32 cellular contexts compared by ENCODE assay signal in the genomic region with DNA sequence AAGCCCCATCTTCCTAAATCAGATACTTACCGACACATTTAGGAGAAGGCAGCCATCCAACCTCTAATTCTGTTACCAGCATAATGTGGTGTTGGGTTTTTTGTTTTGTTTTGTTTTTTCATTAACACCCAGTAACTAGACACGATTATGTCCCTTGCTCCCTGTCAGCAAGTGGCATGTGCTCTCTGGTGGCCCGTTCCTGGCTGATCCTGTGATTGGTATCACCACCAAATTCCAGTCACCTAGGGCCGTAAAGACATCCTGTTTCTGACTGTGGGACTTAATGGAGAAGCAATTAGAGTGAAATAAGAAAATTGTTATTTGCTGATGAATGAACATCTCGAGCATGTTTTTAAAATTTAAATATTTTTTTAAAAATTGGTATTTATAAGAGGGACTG. TPM values are rescaled to one million over a fixed set of nuclear protein-coding genes. Genes with fewer than 3 reads are reported as not detected.
"Had no signal": no experiment of that assay in that cellular context is flagged by ENCODE, and none has a peak within 500 bp of the region (broad histone marks: within the 10 kb centered on the region; RNA-seq: fewer than 3 reads in every experiment).

No MANE protein-coding gene starts in this region.

- H3K4me3 Mint-ChIP-seq: nephron progenitor cell had no signal

- H3K27ac Mint-ChIP-seq: nephron progenitor cell had no signal

- ATAC-seq: foreskin keratinocyte; gastroesophageal sphincter; heart left ventricle; left lung; naive thymus-derived CD8-positive, alpha-beta T cell; pancreas had no signal

- DNase-seq: dermis blood vessel endothelial cell; effector memory CD4-positive, alpha-beta T cell; foreskin keratinocyte; heart left ventricle; kidney; nephron progenitor cell; nucleus accumbens; pancreas; right lobe of liver; small intestine; stimulated activated CD4-positive, alpha-beta T cell treated with anti-CD3 and anti-CD28 coated beads, Interleukin-1b, Interleukin-23, amount 100 ng/mL, for 48 hours; stimulated activated CD4-positive, alpha-beta T cell treated with anti-CD3 and anti-CD28 coated beads, Interleukin-4, amount 100 ng/mL, for 1 hour; stimulated activated CD8-positive, alpha-beta memory T cell treated with anti-CD3 and anti-CD28 coated beads, Interleukin-4, amount 100 ng/mL, for 48 hours; stimulated activated naive CD4-positive, alpha-beta T cell treated with Interleukin-2 at 50 U/mL for 16 hours; stomach; thyroid gland; trophoblast cell had no signal

- FAIRE-seq: endothelial cell of umbilical vein, kidney, pancreas, small intestine had no signal

- H3K9me3 ChIP-seq: esophagus muscularis mucosa, heart left ventricle, left lung, pancreas, right lobe of liver, thyroid gland, vagina had no signal

RNA-seq across cellular contexts. Expression of gene DLX1, which starts 5.9 kb away (rescaled TPM):
- total RNA-seq: dermis blood vessel endothelial cell; endothelial cell of umbilical vein; epithelial cell of proximal tubule; fibroblast of lung; hepatocyte; kidney; left lung; lung microvascular endothelial cell; naive thymus-derived CD8-positive, alpha-beta T cell; posterior vena cava; right lobe of liver; subcutaneous adipose tissue; ureter; vagina had no signal

RNA-seq across cellular contexts. Expression of gene DLX2, which starts 23.3 kb away (rescaled TPM):
- total RNA-seq: dermis blood vessel endothelial cell; endothelial cell of umbilical vein; esophagus muscularis mucosa; fibroblast of lung; gastroesophageal sphincter; heart left ventricle; kidney; left lung; mesenteric fat pad; naive thymus-derived CD8-positive, alpha-beta T cell; pancreas; posterior vena cava; pulmonary artery endothelial cell; right lobe of liver; stomach; subcutaneous adipose tissue; ureter; vagina had no signal
